29 cellular contexts compared by ENCODE assay signal in genomic region chr2:142723236-142723635, GRCh38.
A peak's percentile ranks its signal among the peaks of the same experiment; 100 is the strongest.
DNase-seq lines count a peak whose midpoint lies in the region; ATAC-seq and TF ChIP-seq lines count a peak whose summit lies in the region.
"Had no signal": no experiment of that assay in that cellular context is flagged by ENCODE, and none has a peak within 500 bp of the region (broad histone marks: within the 10 kb centered on the region; RNA-seq: fewer than 3 reads in every experiment).

No MANE protein-coding gene starts in this region.

- DNase-seq in stimulated activated naive B cell treated with anti-CD40 and anti-IgM and Interleukin-4, amounts not matched to agents 10 μg/mL and 1 μg/mL and 100 μg/mL, for 72 hours = no peak
- DNase-seq in Kasumi-1 (lab: John Stamatoyannopoulos, UW) = no peak
- no peak for DNase-seq in upper lobe of left lung
- no peak for DNase-seq in NAMALWA (ENCODE audit: low spot score)
- DNase-seq: activated B cell treated with CpG ODN at 0.5 μM for 24 hours; activated CD4-positive, alpha-beta T cell treated with anti-CD3 and anti-CD28 coated beads, Interleukin-2, amount 50 U/mL, for 1 hour; activated naive CD4-positive, alpha-beta T cell treated with anti-CD3 and anti-CD28 coated beads, Interleukin-2, amount 10 ng/mL, durations not matched to agents 7 days and 5 days; amniotic stem cell; brain microvascular endothelial cell; COR-L47; GDM1; H9; KG1; midbrain; MM.1S; NCI-H1417 treated with DMSO at 0.1 percent for 48 hours; NCI-H2081 treated with DMSO at 0.1 percent for 48 hours; NCI-H446; NCI-H774; SJCRH30; spleen; transverse colon had no signal

- WGBS in upper lobe of left lung, 2 donors = 86 to 92% methylated on average over 1 of the region's 1 CpG

- peaks cover 2 to 4% of the 10 kb centered on the region in 2 donors for H3K9me3 Mint-ChIP-seq in stimulated activated naive B cell treated with anti-CD40 and anti-IgM and Interleukin-4, amounts not matched to agents 10 μg/mL and 1 μg/mL and 100 μg/mL, for 72 hours

- no peak overlapping the region for H3K4me3 Mint-ChIP-seq in stimulated activated naive B cell treated with anti-CD40 and anti-IgM and Interleukin-4, amounts not matched to agents 10 μg/mL and 1 μg/mL and 100 μg/mL, for 72 hours
- H3K4me3 Mint-ChIP-seq: activated B cell treated with CpG ODN at 0.5 μM for 24 hours; activated naive CD4-positive, alpha-beta T cell treated with anti-CD3 and anti-CD28 coated beads, Interleukin-2, amount 10 ng/mL, durations not matched to agents 7 days and 5 days; H9; natural killer cell treated with Interleukin-12 subunit alpha and Interleukin-12 subunit beta and Interleukin-15 and Interleukin-18, amount 100 ng/mL, for 72 hours had no signal

- H3K27ac Mint-ChIP-seq in stimulated activated naive B cell treated with anti-CD40 and anti-IgM and Interleukin-4, amounts not matched to agents 10 μg/mL and 1 μg/mL and 100 μg/mL, for 72 hours = no peak overlapping the region
- H3K27ac Mint-ChIP-seq: activated B cell treated with CpG ODN at 0.5 μM for 24 hours; activated naive CD4-positive, alpha-beta T cell treated with anti-CD3 and anti-CD28 coated beads, Interleukin-2, amount 10 ng/mL, durations not matched to agents 7 days and 5 days; H9; natural killer cell treated with Interleukin-12 subunit alpha and Interleukin-12 subunit beta and Interleukin-15 and Interleukin-18, amount 100 ng/mL, for 72 hours had no signal

- H3K27ac ChIP-seq in upper lobe of left lung = no peak overlapping the region
- H3K27ac ChIP-seq: BLaER1, brain microvascular endothelial cell, epithelial cell of prostate, right atrium auricular region, SJCRH30, spleen, transverse colon had no signal

- peaks cover 0 to 3% (median 0%) of the 10 kb centered on the region in 4 donors for H3K4me1 ChIP-seq in upper lobe of left lung
- H3K4me1 ChIP-seq: BLaER1, right atrium auricular region, SJCRH30, spleen, transverse colon had no signal

- no peaks in the 10 kb centered on the region for H3K36me3 Mint-ChIP-seq in stimulated activated naive B cell treated with anti-CD40 and anti-IgM and Interleukin-4, amounts not matched to agents 10 μg/mL and 1 μg/mL and 100 μg/mL, for 72 hours
- H3K36me3 Mint-ChIP-seq: activated naive CD4-positive, alpha-beta T cell treated with anti-CD3 and anti-CD28 coated beads, Interleukin-2, amount 10 ng/mL, durations not matched to agents 7 days and 5 days; natural killer cell treated with Interleukin-12 subunit alpha and Interleukin-12 subunit beta and Interleukin-15 and Interleukin-18, amount 100 ng/mL, for 72 hours had no signal

- H3K4me1 Mint-ChIP-seq in stimulated activated naive B cell treated with anti-CD40 and anti-IgM and Interleukin-4, amounts not matched to agents 10 μg/mL and 1 μg/mL and 100 μg/mL, for 72 hours = peaks cover 0 to 4% of the 10 kb centered on the region in 2 donors
- H3K4me1 Mint-ChIP-seq: activated naive CD4-positive, alpha-beta T cell treated with anti-CD3 and anti-CD28 coated beads, Interleukin-2, amount 10 ng/mL, durations not matched to agents 7 days and 5 days had no signal

- no peak overlapping the region for H3K4me3 ChIP-seq in upper lobe of left lung
- H3K4me3 ChIP-seq: BLaER1, right atrium auricular region, SJCRH30, spleen, transverse colon had no signal

- no peaks in the 10 kb centered on the region for H3K36me3 ChIP-seq in upper lobe of left lung
- H3K36me3 ChIP-seq: BLaER1, brain microvascular endothelial cell, right atrium auricular region, SJCRH30, spleen, transverse colon had no signal

- TF ChIP-seq EP300 in upper lobe of left lung (IDR thresholded peaks at IDR 0.05) = no peak

- H3K9me3 ChIP-seq in upper lobe of left lung = peaks cover 0 to 3% (median 0%) of the 10 kb centered on the region in 4 donors
- H3K9me3 ChIP-seq: SJCRH30, transverse colon had no signal

- ATAC-seq in GM18858 (IDR thresholded peaks at IDR 0.05; ENCODE audit: unreplicated experiment) (peak; percentile 51), HG02884 (IDR thresholded peaks at IDR 0.05; ENCODE audit: unreplicated experiment) (peak; percentile 63), HG03558 (IDR thresholded peaks at IDR 0.05; ENCODE audit: extremely low read depth, unreplicated experiment) (peak; percentile 39), upper lobe of left lung (ENCODE audit: low FRiP score in 2 of 2) (no peak)
- peak; percentile 39 to 69 for ATAC-seq in stimulated activated naive B cell treated with anti-CD40 and anti-IgM and Interleukin-4, amounts not matched to agents 10 μg/mL and 1 μg/mL and 100 μg/mL, for 72 hours (replicated peaks)
- ATAC-seq: natural killer cell treated with Interleukin-12 subunit alpha and Interleukin-12 subunit beta and Interleukin-15 and Interleukin-18, amount 100 ng/mL, for 72 hours had no signal

- TF ChIP-seq POLR2A in upper lobe of left lung (IDR thresholded peaks at IDR 0.05) = no peak

- no peak for TF ChIP-seq CTCF in upper lobe of left lung (IDR thresholded peaks at IDR 0.05)

- H3K27me3 Mint-ChIP-seq in stimulated activated naive B cell treated with anti-CD40 and anti-IgM and Interleukin-4, amounts not matched to agents 10 μg/mL and 1 μg/mL and 100 μg/mL, for 72 hours = peaks cover 0 to 4% of the 10 kb centered on the region in 2 donors
- H3K27me3 Mint-ChIP-seq: activated B cell treated with CpG ODN at 0.5 μM for 24 hours; activated naive CD4-positive, alpha-beta T cell treated with anti-CD3 and anti-CD28 coated beads, Interleukin-2, amount 10 ng/mL, durations not matched to agents 7 days and 5 days; natural killer cell treated with Interleukin-12 subunit alpha and Interleukin-12 subunit beta and Interleukin-15 and Interleukin-18, amount 100 ng/mL, for 72 hours had no signal

- H3K27me3 ChIP-seq in upper lobe of left lung = no peaks in the 10 kb centered on the region
- H3K27me3 ChIP-seq: BLaER1, brain microvascular endothelial cell, right atrium auricular region, SJCRH30, spleen, transverse colon had no signal

Comparison
In these comparisons a context has a peak if more than half of its experiments do, and no peak if none do; other contexts are left out.
1. ATAC-seq: peak in GM18858 (single experiment), HG02884 (single experiment), HG03558 (single experiment) and stimulated activated naive B cell treated with anti-CD40 and anti-IgM and Interleukin-4, amounts not matched to agents 10 μg/mL and 1 μg/mL and 100 μg/mL, for 72 hours (2 of 2); none in upper lobe of left lung (0 of 2).